Comparison of ENCODE assay signal across 36 cellular contexts in the genomic region with DNA sequence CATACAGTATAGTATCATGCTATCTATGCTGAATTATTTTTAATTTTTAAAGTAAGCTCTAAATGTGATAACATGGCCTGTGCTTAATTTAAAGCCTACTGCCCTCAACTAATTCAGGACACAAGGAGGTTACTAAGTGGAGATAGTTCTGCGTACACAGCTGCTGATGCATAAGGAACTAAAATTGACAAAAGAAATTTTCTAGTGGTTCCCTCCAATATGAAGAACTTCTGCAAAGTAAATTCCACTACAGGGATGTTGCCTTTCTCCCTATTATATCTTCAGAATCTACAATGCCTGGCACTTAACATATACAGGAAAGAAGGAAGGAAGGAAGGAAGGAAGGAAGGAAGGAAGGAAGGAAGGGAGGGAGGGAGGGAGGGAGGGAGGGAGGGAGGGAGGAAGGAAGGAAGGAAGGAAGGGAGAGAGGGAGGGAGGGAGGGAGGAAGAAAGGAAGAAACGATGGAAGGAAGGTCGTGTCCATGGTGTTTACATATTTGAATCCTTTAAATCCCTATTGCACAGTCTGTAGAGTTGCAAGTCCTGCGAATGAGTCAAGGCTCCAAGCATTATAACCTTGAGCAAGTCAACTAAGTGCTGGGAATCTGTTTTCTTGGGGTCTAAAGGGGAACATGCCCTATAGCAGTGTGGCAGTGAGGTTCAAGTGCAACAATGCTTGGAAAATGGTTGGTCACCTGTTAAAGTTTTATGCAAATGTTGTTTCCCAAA.
"Had no signal": no experiment of that assay in that cellular context is flagged by ENCODE, and none has a peak within 500 bp of the region (broad histone marks: within the 10 kb centered on the region; RNA-seq: fewer than 3 reads in every experiment).

No MANE protein-coding gene starts in this region.

- H3K4me3 ChIP-seq: MG63 had no signal

- H3K9me3 ChIP-seq: MG63 had no signal

- DNase-seq: Kasumi-1, MG63, MM.1S, MV-4-11, NCI-H1048, NCI-H1092, NCI-H1092 treated with DMSO at 0.1 percent for 48 hours, NCI-H1105, NCI-H1105 treated with DMSO at 0.1 percent for 48 hours, NCI-H1417, NCI-H1417 treated with DMSO at 0.1 percent for 48 hours, NCI-H1436, NCI-H1436 treated with DMSO at 0.1 percent for 48 hours, NCI-H146, NCI-H1694, NCI-H1694 treated with DMSO at 0.1 percent for 48 hours, NCI-H187, NCI-H187 treated with DMSO at 0.1 percent for 48 hours, NCI-H1930, NCI-H2029, NCI-H2029 treated with DMSO at 0.1 percent for 48 hours, NCI-H2081, NCI-H2081 treated with DMSO at 0.1 percent for 48 hours, NCI-H2107, NCI-H2171, NCI-H2171 treated with DMSO at 0.1 percent for 48 hours, NCI-H2227 treated with DMSO at 0.1 percent for 48 hours, NCI-H226, NCI-H345, NCI-H446, NCI-H446 treated with DMSO at 0.1 percent for 48 hours, NCI-H510A, NCI-H510A treated with DMSO at 0.1 percent for 48 hours, NCI-H524, NCI-H524 treated with DMSO at 0.1 percent for 48 hours, NCI-H526 had no signal

- H3K36me3 ChIP-seq: MG63 had no signal
